In the genomic region with DNA sequence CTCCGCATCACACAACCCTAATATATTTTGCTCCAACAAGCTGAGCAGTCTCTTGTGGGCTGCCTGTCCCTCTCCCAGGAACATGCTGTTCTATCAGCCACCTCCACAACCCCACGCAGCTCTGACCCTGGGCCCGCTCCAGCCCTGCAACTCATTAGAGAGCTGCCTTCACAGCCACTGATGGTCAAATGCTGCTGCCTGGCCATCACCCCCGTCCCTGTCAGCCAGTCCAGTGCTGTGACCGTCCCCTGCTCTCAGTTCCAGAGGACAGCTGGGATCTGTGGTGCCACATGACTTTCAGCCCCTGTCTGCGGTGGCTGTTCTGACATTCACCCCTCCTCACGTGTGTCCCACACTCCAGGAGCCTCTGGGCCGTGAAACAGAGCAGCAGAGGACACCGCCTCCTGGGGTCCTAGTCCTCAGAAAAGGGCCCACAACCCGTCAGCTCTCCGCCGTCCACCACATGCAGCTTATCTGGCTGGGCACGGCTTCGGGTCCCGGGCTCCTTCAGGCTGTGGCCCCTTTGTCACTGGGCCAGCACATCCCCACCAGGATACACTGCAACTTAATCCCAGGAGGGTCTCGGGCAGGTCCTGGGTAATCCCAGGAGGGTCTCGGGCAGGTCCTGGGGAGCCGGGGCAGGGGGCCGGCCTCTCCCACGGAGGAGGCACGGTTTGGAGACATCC, we compare ENCODE assay signal across 10 cellular contexts. TPM values are rescaled to one million over a fixed set of nuclear protein-coding genes. Genes with fewer than 3 reads are reported as not detected.
A peak's percentile ranks its signal among the peaks of the same experiment; 100 is the strongest.
DNase-seq lines count a peak whose midpoint lies in the region; ATAC-seq and TF ChIP-seq lines count a peak whose summit lies in the region.
"Had no signal": no experiment of that assay in that cellular context is flagged by ENCODE, and none has a peak within 500 bp of the region (broad histone marks: within the 10 kb centered on the region; RNA-seq: fewer than 3 reads in every experiment).

No MANE protein-coding gene starts in this region.

- H3K27ac ChIP-seq in colonic mucosa (peak overlapping the region; percentile 86), mucosa of rectum (ENCODE audit: low read depth in 2 of 2, low read length in 2 of 2) (peak overlapping the region; percentile 17 to 62), tibial artery (peak overlapping the region; percentile 83 to 90)

- no peak for DNase-seq in activated CD8-positive, alpha-beta memory T cell treated with anti-CD3 and anti-CD28 coated beads, Interleukin-2, amount 10 ng/mL, durations not matched to agents 7 days and 5 days
- DNase-seq in activated CD8-positive, alpha-beta memory T cell treated with anti-CD3 and anti-CD28 coated beads for 24 hours, result no peak
- DNase-seq in colonic mucosa, result no peak
- DNase-seq in tibial artery, result peak in 1 of 2 donors; percentile 68
- DNase-seq in GM19240 (ENCODE audit: insufficient read length, low spot score), result no peak
- no peak for DNase-seq in COLO829 (ENCODE audit: low spot score)
- DNase-seq: AML-193, KG1 had no signal

- TF ChIP-seq CTCF in colonic mucosa (IDR thresholded peaks at IDR 0.05) (no peak), tibial artery (IDR thresholded peaks at IDR 0.05) (no peak)

- H3K4me1 Mint-ChIP-seq in activated CD8-positive, alpha-beta memory T cell treated with anti-CD3 and anti-CD28 coated beads, Interleukin-2, amount 10 ng/mL, durations not matched to agents 7 days and 5 days, result peaks cover 36% of the 10 kb centered on the region

- peak overlapping the region; percentile 68 for H3K27ac Mint-ChIP-seq in activated CD8-positive, alpha-beta memory T cell treated with anti-CD3 and anti-CD28 coated beads, Interleukin-2, amount 10 ng/mL, durations not matched to agents 7 days and 5 days

- ATAC-seq in activated CD8-positive, alpha-beta memory T cell treated with anti-CD3 and anti-CD28 coated beads, Interleukin-2, amount 10 ng/mL, durations not matched to agents 7 days and 5 days, result no peak
- ATAC-seq in HG02981 (IDR thresholded peaks at IDR 0.05; ENCODE audit: unreplicated experiment), result no peak

- H3K36me3 ChIP-seq in colonic mucosa (no peaks in the 10 kb centered on the region), mucosa of rectum (ENCODE audit: control insufficient read depth in 2 of 2, insufficient read depth in 2 of 2, low read length in 2 of 2) (no peaks in the 10 kb centered on the region), tibial artery (no peaks in the 10 kb centered on the region)

- peak overlapping the region; percentile 5 for H3K4me3 Mint-ChIP-seq in activated CD8-positive, alpha-beta memory T cell treated with anti-CD3 and anti-CD28 coated beads, Interleukin-2, amount 10 ng/mL, durations not matched to agents 7 days and 5 days

- no peaks in the 10 kb centered on the region for H3K9me3 Mint-ChIP-seq in activated CD8-positive, alpha-beta memory T cell treated with anti-CD3 and anti-CD28 coated beads, Interleukin-2, amount 10 ng/mL, durations not matched to agents 7 days and 5 days (ENCODE audit: low read depth)

- no peak overlapping the region for H3K4me3 ChIP-seq in colonic mucosa
- no peak overlapping the region for H3K4me3 ChIP-seq in mucosa of rectum (ENCODE audit: low read length in 2 of 2)
- no peak overlapping the region for H3K4me3 ChIP-seq in tibial artery

- H3K36me3 Mint-ChIP-seq in activated CD8-positive, alpha-beta memory T cell treated with anti-CD3 and anti-CD28 coated beads, Interleukin-2, amount 10 ng/mL, durations not matched to agents 7 days and 5 days, result no peaks in the 10 kb centered on the region

- H3K9me3 ChIP-seq in colonic mucosa (no peaks in the 10 kb centered on the region), mucosa of rectum (ENCODE audit: control insufficient read depth in 2 of 2, low read length in 2 of 2) (no peaks in the 10 kb centered on the region), tibial artery (no peaks in the 10 kb centered on the region)

- no peaks in the 10 kb centered on the region for H3K27me3 Mint-ChIP-seq in activated CD8-positive, alpha-beta memory T cell treated with anti-CD3 and anti-CD28 coated beads, Interleukin-2, amount 10 ng/mL, durations not matched to agents 7 days and 5 days

- H3K27me3 ChIP-seq in colonic mucosa (no peaks in the 10 kb centered on the region), mucosa of rectum (ENCODE audit: control insufficient read depth in 2 of 2, insufficient read depth in 2 of 2, low read length in 2 of 2) (no peaks in the 10 kb centered on the region), tibial artery (peaks cover 0 to 11% of the 10 kb centered on the region in 2 donors)

- intact Hi-C loops in colonic mucosa (cut with DNase I) (no loop called here), tibial artery (cut with DNase I; ENCODE audit: low total_unique reads) (loop anchor here (5.0 kb wide), 1 partner anchor 39 kb away; no protein-coding TSS in a partner anchor)

- H3K4me1 ChIP-seq in colonic mucosa (peaks cover 28% of the 10 kb centered on the region), mucosa of rectum (ENCODE audit: control insufficient read depth in 2 of 2, insufficient read depth in 2 of 2, low read length in 2 of 2) (peaks cover 30 to 33% of the 10 kb centered on the region in 2 donors), tibial artery (peaks cover 10 to 74% (median 56%) of the 10 kb centered on the region in 4 donors)

- H3K9ac ChIP-seq in colonic mucosa (ENCODE audit: low read depth in 2 of 2, low read length in 2 of 2), result peak overlapping the region; percentile 51 to 83
- no peak overlapping the region for H3K9ac ChIP-seq in mucosa of rectum (ENCODE audit: low read depth in 1 of 2, low read length in 2 of 2)

- CTCF ChIA-PET in activated CD8-positive, alpha-beta memory T cell treated with anti-CD3 and anti-CD28 coated beads, Interleukin-2, amount 10 ng/mL, durations not matched to agents 7 days and 5 days (lab: Charles Lee), result interaction anchor here (1.3 to 4.6 kb wide), 3 partner anchors 60 to 166 kb away, joined by 3 to 48 read pairs (median 7); no protein-coding TSS in a partner anchor

RNA-seq across cellular contexts. Expression of a gene that starts 14.9 kb away (rescaled TPM):
- 10 to 100 TPM; 43.9 to 51.2 TPM for total RNA-seq in activated CD8-positive, alpha-beta memory T cell treated with anti-CD3 and anti-CD28 coated beads, Interleukin-2, amount 10 ng/mL, durations not matched to agents 7 days and 5 days
- 100 to 1,000 TPM in 1 of 2 donors, 10 to 100 TPM in 1; 43.6 to 133 TPM for total RNA-seq in colonic mucosa

RNA-seq across cellular contexts. Expression of a gene that starts 15.1 kb away (rescaled TPM):
- total RNA-seq in activated CD8-positive, alpha-beta memory T cell treated with anti-CD3 and anti-CD28 coated beads, Interleukin-2, amount 10 ng/mL, durations not matched to agents 7 days and 5 days, result 10 to 100 TPM; 16.8 to 18.8 TPM
- total RNA-seq in colonic mucosa, result 10 to 100 TPM; 17.8 to 43.5 TPM

RNA-seq across cellular contexts. Expression of a gene that starts 27.2 kb away (rescaled TPM):
- 10 to 100 TPM; 53.4 to 79.7 TPM for total RNA-seq in activated CD8-positive, alpha-beta memory T cell treated with anti-CD3 and anti-CD28 coated beads, Interleukin-2, amount 10 ng/mL, durations not matched to agents 7 days and 5 days
- 10 to 100 TPM; 65.6 to 74.4 TPM for total RNA-seq in colonic mucosa

Comparison
In these comparisons a context has a peak if more than half of its experiments do, and no peak if none do; other contexts are left out.
1. H3K9ac ChIP-seq: peak in colonic mucosa (2 of 2); none in mucosa of rectum (0 of 2).
2. Peak in every context shown above with its lines, with median percentiles within 50 percentile points of each other: H3K27ac ChIP-seq.